ENCODE assay signal across 27 cellular contexts in the genomic region with DNA sequence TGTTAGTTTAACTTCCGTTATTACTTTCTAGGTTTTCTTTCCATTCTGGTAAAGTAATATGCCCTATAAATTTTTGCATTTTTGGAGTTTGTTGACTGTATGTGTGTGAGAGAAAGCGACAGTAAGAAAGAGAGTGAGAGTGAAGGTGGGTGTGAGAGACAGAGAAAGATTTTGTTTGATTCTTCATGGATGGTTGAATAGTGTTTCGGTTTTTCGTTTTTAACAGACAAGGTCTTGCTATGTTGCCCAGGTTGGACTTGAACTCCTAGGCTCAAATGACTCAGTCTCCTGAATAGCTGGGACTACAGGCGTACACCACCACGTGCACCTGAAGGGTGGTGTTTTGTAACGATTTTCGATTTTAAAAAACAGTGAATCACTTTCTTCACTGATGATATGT.
"Had no signal": no experiment of that assay in that cellular context is flagged by ENCODE, and none has a peak within 500 bp of the region (broad histone marks: within the 10 kb centered on the region; RNA-seq: fewer than 3 reads in every experiment).

No MANE protein-coding gene starts in this region.

- H3K27me3 ChIP-seq: ascending aorta, body of pancreas had no signal

- H3K9me3 ChIP-seq: ascending aorta, body of pancreas had no signal

- H3K27ac ChIP-seq: ascending aorta, body of pancreas, PC-9 had no signal

- FAIRE-seq: bronchial epithelial cell had no signal

- H3K4me1 ChIP-seq: ascending aorta, body of pancreas had no signal

- H3K36me3 ChIP-seq: ascending aorta had no signal

- H3K4me3 ChIP-seq: ascending aorta, body of pancreas, PC-9 had no signal

- ATAC-seq: activated CD8-positive, alpha-beta memory T cell treated with anti-CD3 and anti-CD28 coated beads, Interleukin-2, amount 10 ng/mL, durations not matched to agents 7 days and 5 days; activated naive CD4-positive, alpha-beta T cell treated with anti-CD3 and anti-CD28 coated beads, Interleukin-2, amount 50 U/mL, for 72 hours; activated naive CD8-positive, alpha-beta T cell treated with anti-CD3 and anti-CD28 coated beads, Interleukin-2, amount 50 U/mL, for 24 hours; body of pancreas; T-helper 17 cell; WTC11 had no signal

- H2AFZ ChIP-seq: PC-9 had no signal

- H3K4me2 ChIP-seq: PC-9 had no signal

- DNase-seq: activated CD4-positive, alpha-beta T cell treated with anti-CD3 and anti-CD28 coated beads for 48 hours; activated CD4-positive, alpha-beta T cell treated with anti-CD3 and anti-CD28 coated beads, Interleukin-2, amount 50 U/mL, for 48 hours; activated CD4-positive, CD25-positive, alpha-beta regulatory T cell treated with anti-CD3 and anti-CD28 coated beads, Interleukin-2, amount 50 U/mL, for 72 hours; activated CD8-positive, alpha-beta memory T cell treated with anti-CD3 and anti-CD28 coated beads, Interleukin-2, amount 10 ng/mL, durations not matched to agents 7 days and 5 days; activated effector memory CD4-positive, alpha-beta T cell treated with anti-CD3 and anti-CD28 coated beads, Interleukin-2, amount 50 U/mL, for 16 hours; activated naive CD4-positive, alpha-beta T cell treated with Interleukin-2 at 50 U/mL for 16 hours; activated naive CD8-positive, alpha-beta T cell treated with anti-CD3 and anti-CD28 coated beads, Interleukin-2, amount 50 U/mL, for 24 hours; activated T-cell treated with anti-CD3 and anti-CD28 coated beads, Interleukin-2, amount 50 U/mL, for 24 hours; amniotic stem cell; body of pancreas; central memory CD4-positive, alpha-beta T cell; Kasumi-1; NCI-H1105 treated with DMSO at 0.1 percent for 48 hours; NCI-H1436 treated with DMSO at 0.1 percent for 48 hours; NCI-H187; NCI-H2081; NCI-H510A treated with DMSO at 0.1 percent for 48 hours; NCI-H69; NK-92 treated with Interleukin-12 subunit alpha and Interleukin-12 subunit beta, amount 100 ng/mL, for 24 hours; PC-9; SHP77 treated with DMSO at 0.1 percent for 48 hours; T-helper 17 cell; T-helper 9 cell had no signal
